Comparison of ENCODE assay signal across 18 cellular contexts in the genomic region with DNA sequence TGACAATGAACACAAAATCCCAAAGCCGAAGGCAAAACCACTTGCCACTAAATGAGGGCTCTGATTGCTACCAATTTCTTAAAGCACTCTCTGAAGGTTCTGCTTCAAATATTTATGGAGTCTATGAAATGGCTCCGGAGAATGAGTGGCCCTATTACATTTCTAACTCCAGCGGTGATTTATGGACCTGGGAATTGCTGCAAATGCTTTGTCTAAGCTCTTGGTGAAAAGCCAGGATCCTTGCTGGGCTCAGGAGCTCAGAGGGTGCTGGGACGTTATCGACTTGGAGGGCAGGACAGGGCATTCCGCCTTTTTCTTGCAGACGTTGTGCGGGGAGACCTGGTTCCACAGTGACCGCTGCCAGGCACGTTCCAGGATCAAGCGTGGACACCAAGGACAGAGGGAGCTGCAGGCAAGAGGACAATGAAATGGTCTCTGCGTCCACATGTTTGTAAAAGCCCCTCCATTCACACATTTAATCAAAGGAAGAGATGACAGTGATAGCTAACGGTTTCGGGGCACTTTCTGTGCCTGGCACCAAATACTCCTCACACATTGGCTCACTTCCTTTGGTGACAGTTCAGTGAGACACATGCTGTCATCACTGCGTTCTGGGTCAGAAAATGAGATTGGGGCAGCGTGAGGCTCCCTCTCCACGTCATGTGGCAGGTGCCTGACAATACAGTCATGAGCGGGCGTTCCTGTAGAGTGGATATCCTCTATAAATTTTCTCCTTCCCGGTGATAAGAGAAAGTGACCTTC. TPM values are rescaled to one million over a fixed set of nuclear protein-coding genes. Genes with fewer than 3 reads are reported as not detected.
"Had no signal": no experiment of that assay in that cellular context is flagged by ENCODE, and none has a peak within 500 bp of the region (broad histone marks: within the 10 kb centered on the region; RNA-seq: fewer than 3 reads in every experiment).

No MANE protein-coding gene starts in this region.

- FAIRE-seq: colon, endothelial cell of umbilical vein had no signal

- H3K4me1 Mint-ChIP-seq: T-helper 17 cell had no signal

- H3K4me3 Mint-ChIP-seq: activated CD4-positive, alpha-beta memory T cell treated with anti-CD3 and anti-CD28 coated beads, Interleukin-2, amount 10 ng/mL, durations not matched to agents 7 days and 5 days; activated naive CD8-positive, alpha-beta T cell; stimulated activated naive B cell treated with anti-CD40 and anti-IgM and Interleukin-4, amounts not matched to agents 10 μg/mL and 1 μg/mL and 100 μg/mL, for 72 hours; T-helper 17 cell had no signal

- H3K36me3 Mint-ChIP-seq: activated naive CD8-positive, alpha-beta T cell; stimulated activated naive B cell treated with anti-CD40 and anti-IgM and Interleukin-4, amounts not matched to agents 10 μg/mL and 1 μg/mL and 100 μg/mL, for 72 hours had no signal

- H3K27me3 Mint-ChIP-seq: activated naive CD8-positive, alpha-beta T cell had no signal

- DNase-seq: activated CD4-positive, alpha-beta memory T cell treated with anti-CD3 and anti-CD28 coated beads, Interleukin-2, amount 10 ng/mL, durations not matched to agents 7 days and 5 days; activated CD4-positive, alpha-beta T cell treated with anti-CD3 and anti-CD28 coated beads for 4 hours; activated gamma-delta T cell treated with Interleukin-2 at 50 U/mL for 16 hours; activated T-cell treated with anti-CD3 and anti-CD28 coated beads, Interleukin-2, amount 50 U/mL, for 48 hours; amniotic stem cell; caudate nucleus; effector CD4-positive, alpha-beta T cell; esophagus squamous epithelium; hypothalamus; midbrain; stimulated activated CD4-positive, alpha-beta T cell treated with anti-CD3 and anti-CD28 coated beads, Interleukin-15, amount 100 ng/mL, for 24 hours; stimulated activated CD4-positive, alpha-beta T cell treated with anti-CD3 and anti-CD28 coated beads, Interleukin-4, amount 100 ng/mL, for 1 hour; stimulated activated naive B cell treated with anti-CD40 and anti-IgM and Interleukin-4, amounts not matched to agents 10 μg/mL and 1 μg/mL and 100 μg/mL, for 72 hours; T-helper 17 cell; trophoblast cell had no signal

- H3K27ac Mint-ChIP-seq: activated CD4-positive, alpha-beta memory T cell treated with anti-CD3 and anti-CD28 coated beads, Interleukin-2, amount 10 ng/mL, durations not matched to agents 7 days and 5 days; activated naive CD8-positive, alpha-beta T cell; stimulated activated naive B cell treated with anti-CD40 and anti-IgM and Interleukin-4, amounts not matched to agents 10 μg/mL and 1 μg/mL and 100 μg/mL, for 72 hours; T-helper 17 cell had no signal

- H3K9me3 Mint-ChIP-seq: activated CD4-positive, alpha-beta memory T cell treated with anti-CD3 and anti-CD28 coated beads, Interleukin-2, amount 10 ng/mL, durations not matched to agents 7 days and 5 days; stimulated activated naive B cell treated with anti-CD40 and anti-IgM and Interleukin-4, amounts not matched to agents 10 μg/mL and 1 μg/mL and 100 μg/mL, for 72 hours had no signal

RNA-seq across cellular contexts. Expression of a gene that starts 58.8 kb away (rescaled TPM):
- polyA plus RNA-seq: endothelial cell of umbilical vein had no signal
